In the genomic region with DNA sequence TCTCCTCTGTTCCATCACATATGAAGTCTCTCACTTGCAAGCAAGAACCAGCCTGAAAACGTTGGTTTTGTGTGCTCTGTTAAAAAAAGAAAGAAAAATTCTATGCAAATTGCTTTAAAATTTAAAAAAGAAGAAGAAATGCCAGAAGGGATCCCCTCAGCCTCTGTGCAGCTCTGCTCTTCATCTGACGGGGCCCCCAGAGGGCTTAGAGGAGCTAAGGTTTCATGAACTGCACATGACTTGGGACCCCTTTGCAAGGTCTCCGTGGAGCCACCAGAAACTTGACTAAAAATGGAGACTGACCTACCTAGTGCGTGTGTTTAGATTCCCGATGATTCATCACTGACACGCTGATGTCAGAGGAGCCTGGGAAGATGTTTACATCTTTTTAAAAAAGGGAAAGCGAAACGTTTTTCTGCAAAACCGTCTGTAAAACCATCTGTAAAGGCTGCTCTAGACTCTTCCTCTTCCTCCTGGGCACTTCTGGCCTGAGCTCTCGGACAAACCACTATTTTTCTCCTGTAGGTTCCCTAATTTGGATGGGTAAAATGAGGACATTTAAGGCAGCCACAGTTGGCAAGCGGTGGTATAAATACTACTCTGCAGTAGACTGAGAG, we compare ENCODE assay signal across 9 cellular contexts.
A peak's percentile ranks its signal among the peaks of the same experiment; 100 is the strongest.
DNase-seq lines count a peak whose midpoint lies in the region; ATAC-seq and TF ChIP-seq lines count a peak whose summit lies in the region.
"Had no signal": no experiment of that assay in that cellular context is flagged by ENCODE, and none has a peak within 500 bp of the region (broad histone marks: within the 10 kb centered on the region; RNA-seq: fewer than 3 reads in every experiment).

No MANE protein-coding gene starts in this region.

- H2BK20ac ChIP-seq in H9 (ENCODE audit: low read depth, low read length, poor library complexity, severe bottlenecking) = no peak overlapping the region

- H3K23ac ChIP-seq in H9 (ENCODE audit: insufficient read length, low read depth, low read length) = no peak overlapping the region

- H2BK5ac ChIP-seq in H9 (ENCODE audit: insufficient read length, low read length) = no peak overlapping the region

- no peak overlapping the region for H2BK120ac ChIP-seq in H9 (ENCODE audit: low read depth, low read length, poor library complexity, severe bottlenecking)

- no peak overlapping the region for H3K56ac ChIP-seq in H9 (ENCODE audit: insufficient read length, low read depth, low read length)

- no peak overlapping the region for H4K91ac ChIP-seq in H9 (ENCODE audit: insufficient read length, low read depth, low read length)

- CTCF ChIA-PET in RWPE1 (lab: Yijun Ruan, JAX) = interaction anchor here (0.6 to 6.0 kb wide), 3 partner anchors 22 to 43 kb away, joined by 3 to 84 read pairs (median 3); no protein-coding TSS in a partner anchor

- H3K9me3 Mint-ChIP-seq in GM23338 (no peaks in the 10 kb centered on the region), H9 (peaks cover 0 to 18% of the 10 kb centered on the region in 2 experiments; a peak in 2 of 5 replicates)

- no peak overlapping the region for H3K18ac ChIP-seq in H9 (ENCODE audit: insufficient read length, low read depth, low read length)

- DNase-seq in GM23338 (ENCODE audit: low spot score) (no peak), RWPE1 (ENCODE audit: low spot score) (peak; percentile 62), fibroblast of gingiva (ENCODE audit: low read depth) (peak; percentile 11), NCI-H1417 treated with DMSO at 0.1 percent for 48 hours (lab: John Stamatoyannopoulos, UW) (no peak), NCI-H2196 treated with DMSO at 0.1 percent for 48 hours (lab: John Stamatoyannopoulos, UW; ENCODE audit: unreplicated experiment) (no peak), H9 (no peak)
- DNase-seq: DMS153 had no signal

- H3K36me3 Mint-ChIP-seq in GM23338 (ENCODE audit: low read depth) (no peaks in the 10 kb centered on the region), H9 (ENCODE audit: insufficient read depth in 1 of 3, low read depth in 3 of 3) (no peaks in the 10 kb centered on the region; a peak in 1 of 7 replicates)

- ATAC-seq in GM23338 = no peak
- no peak for ATAC-seq in HG03521 (IDR thresholded peaks at IDR 0.05; ENCODE audit: unreplicated experiment)

- no peak overlapping the region for H3K27ac Mint-ChIP-seq in GM23338
- H3K27ac Mint-ChIP-seq in H9 = no peak overlapping the region

- no peak overlapping the region for H2AK5ac ChIP-seq in H9 (ENCODE audit: insufficient read length, low read length)

- H3K27ac ChIP-seq in ACC112 (ENCODE audit: low read depth, low read length) (peak overlapping the region; percentile 57), GM23338 (ENCODE audit: low read depth) (no peak overlapping the region), RWPE1 (no peak overlapping the region), H9 (ENCODE audit: insufficient read length, low read depth, low read length) (no peak overlapping the region)

- H2AFZ ChIP-seq in ACC112 (ENCODE audit: low read length, unreplicated experiment) (peak overlapping the region; percentile 93), GM23338 (no peak overlapping the region), H9 (ENCODE audit: low read length) (no peak overlapping the region)

- no peak overlapping the region for H4K8ac ChIP-seq in H9 (replicated peaks; ENCODE audit: insufficient read length, low read depth, low read length)

- peaks cover 32% of the 10 kb centered on the region for H3F3A ChIP-seq in GM23338 (replicated peaks; ENCODE audit: low read depth)

- peaks cover 38% of the 10 kb centered on the region for H3K27me3 ChIP-seq in ACC112 (ENCODE audit: insufficient read depth, low read length)
- H3K27me3 ChIP-seq in GM23338 (ENCODE audit: insufficient read depth) = peaks cover 100% of the 10 kb centered on the region
- H3K27me3 ChIP-seq in H9 (ENCODE audit: insufficient read depth, low read length) = peaks cover 96% of the 10 kb centered on the region

- H3T11ph ChIP-seq in H9 (ENCODE audit: low read length) = no peak overlapping the region

- no peaks in the 10 kb centered on the region for H3K79me1 ChIP-seq in H9 (ENCODE audit: insufficient read depth, low read depth, low read length, poor library complexity, severe bottlenecking)

- H3K9ac ChIP-seq in H9 (ENCODE audit: extremely low read depth, insufficient read length, low read length) = no peak overlapping the region

- H3K9me2 ChIP-seq in GM23338 (ENCODE audit: insufficient read depth) = no peaks in the 10 kb centered on the region

- H3K9me3 ChIP-seq in H9 (ENCODE audit: control insufficient read depth, low read depth, low read length) = no peaks in the 10 kb centered on the region

- no peaks in the 10 kb centered on the region for H3K79me2 ChIP-seq in ACC112 (ENCODE audit: control insufficient read depth, insufficient read depth, low read length, unreplicated experiment)
- H3K79me2 ChIP-seq in GM23338 (replicated peaks; ENCODE audit: insufficient read depth) = no peaks in the 10 kb centered on the region
- no peaks in the 10 kb centered on the region for H3K79me2 ChIP-seq in H9 (ENCODE audit: insufficient read depth, low read length)

- H3K4me3 Mint-ChIP-seq in GM23338 = no peak overlapping the region
- no peak overlapping the region; a peak in 1 of 5 replicates for H3K4me3 Mint-ChIP-seq in H9

- H3K4me1 Mint-ChIP-seq in GM23338 (peaks cover 18% of the 10 kb centered on the region), H9 (peaks cover 18 to 26% of the 10 kb centered on the region in 2 experiments)

- TF ChIP-seq CTCF in GM23338 (conservative IDR thresholded peaks at IDR 0.05; ENCODE audit: low read depth in 2 of 2) (no peak), RWPE1 (conservative IDR thresholded peaks at IDR 0.05; ENCODE audit: low read depth) (no peak), H9 (conservative IDR thresholded peaks at IDR 0.05) (no peak)

- POLR2A ChIA-PET in RWPE1 (lab: Yijun Ruan, JAX; ENCODE audit: low non-redundant PET) = no interaction called here

- H3K4me2 ChIP-seq in GM23338 = no peak overlapping the region
- H3K4me2 ChIP-seq in H9 (ENCODE audit: insufficient read depth, insufficient read length, low read length) = no peak overlapping the region

- WGBS in H9 (ENCODE audit: extremely low coverage, insufficient read length, low lambda C conversion rate) = no CpG with 5 or more reads among the region's 11 CpGs

- H3K27me3 Mint-ChIP-seq in GM23338 (ENCODE audit: insufficient read depth, low read depth, poor library complexity) (peaks cover 99% of the 10 kb centered on the region), H9 (ENCODE audit: low read depth) (peaks cover 99% of the 10 kb centered on the region)

- no peak overlapping the region for H3K4ac ChIP-seq in H9 (ENCODE audit: low read depth, low read length)

- peaks cover 3% of the 10 kb centered on the region for H3K23me2 ChIP-seq in H9 (ENCODE audit: insufficient read length, low read depth, low read length, poor library complexity, severe bottlenecking)

- peak overlapping the region; percentile 71 for H3K4me3 ChIP-seq in ACC112 (ENCODE audit: low read depth, low read length)
- no peak overlapping the region for H3K4me3 ChIP-seq in GM23338

- no peak overlapping the region for H3K14ac ChIP-seq in H9 (ENCODE audit: insufficient read depth, low read length)

- no peak overlapping the region for H4K5ac ChIP-seq in H9 (ENCODE audit: insufficient read length, low read depth, low read length)

- H3K4me1 ChIP-seq in ACC112 (ENCODE audit: control insufficient read depth, insufficient read depth, low read length, unreplicated experiment) = peaks cover 17% of the 10 kb centered on the region
- peaks cover 31% of the 10 kb centered on the region for H3K4me1 ChIP-seq in GM23338 (ENCODE audit: insufficient read depth)
- peaks cover 6% of the 10 kb centered on the region; the same call in 1 of the 2 replicates for H3K4me1 ChIP-seq in H9 (ENCODE audit: insufficient read depth, low read length)

- H3K36me3 ChIP-seq in ACC112 (ENCODE audit: insufficient read depth, low read length) = no peaks in the 10 kb centered on the region
- no peaks in the 10 kb centered on the region for H3K36me3 ChIP-seq in GM23338 (ENCODE audit: insufficient read depth)

- no peak overlapping the region for H2BK15ac ChIP-seq in H9 (ENCODE audit: low read depth, low read length)

- H2BK12ac ChIP-seq in H9 (ENCODE audit: insufficient read length, low read depth, low read length) = no peak overlapping the region

- H4K20me1 ChIP-seq in GM23338 (replicated peaks; ENCODE audit: insufficient read depth) = peaks cover 66% of the 10 kb centered on the region
- no peaks in the 10 kb centered on the region for H4K20me1 ChIP-seq in H9 (ENCODE audit: control insufficient read depth, insufficient read depth, insufficient read length)

TF ChIP-seq in GM23338, 12 proteins besides CTCF, POLR2A, EP300 and RAD21:
- TF ChIP-seq JUNB (IDR thresholded peaks at IDR 0.05; ENCODE audit: unreplicated experiment) (no peak), EZH2 (IDR thresholded peaks at IDR 0.05; ENCODE audit: low read depth, unreplicated experiment) (peak; percentile 47)

Comparison
In these comparisons a context has a peak if more than half of its experiments do, and no peak if none do; other contexts are left out.
1. DNase-seq: peak in RWPE1 (single experiment) and fibroblast of gingiva (single experiment); none in GM23338 (single experiment), NCI-H1417 treated with DMSO at 0.1 percent for 48 hours (single experiment), NCI-H2196 treated with DMSO at 0.1 percent for 48 hours (single experiment) and H9 (single experiment).